In the genomic region with DNA sequence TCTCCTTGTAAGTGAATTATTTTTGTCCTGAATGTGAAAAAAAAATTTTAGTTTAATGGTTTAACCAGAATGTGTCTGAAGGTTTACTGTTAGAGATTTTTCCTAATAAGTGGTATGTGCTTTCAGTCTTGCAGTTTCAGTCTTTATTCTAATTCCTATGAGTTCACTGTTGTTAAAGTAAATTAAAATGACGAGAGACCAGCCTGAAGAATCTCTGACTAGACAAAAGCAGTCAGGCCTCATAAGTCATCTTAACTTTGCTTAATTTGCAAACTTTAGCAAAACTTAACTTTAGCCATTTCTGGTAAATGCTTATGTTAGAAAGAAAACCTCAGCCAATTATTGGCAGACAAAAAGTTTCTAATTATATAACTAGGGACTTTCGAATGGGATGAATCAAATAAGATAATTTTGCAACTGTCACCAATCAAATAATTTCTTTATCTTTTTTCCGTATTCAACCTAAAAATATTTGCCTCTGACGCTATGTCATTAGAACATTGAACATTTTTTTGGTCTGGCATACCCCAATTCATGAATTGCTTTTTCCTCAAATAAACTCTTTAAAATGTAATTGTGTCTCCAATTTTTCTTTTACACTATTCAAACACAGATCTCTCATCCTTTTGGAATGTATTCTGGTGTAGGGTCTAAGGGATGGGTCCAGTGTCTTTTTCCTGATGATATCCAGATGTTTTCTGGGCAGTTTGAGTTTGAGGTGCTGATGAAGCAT, we compare ENCODE assay signal across 25 cellular contexts.
DNase-seq lines count a peak whose midpoint lies in the region; ATAC-seq and TF ChIP-seq lines count a peak whose summit lies in the region.
"Had no signal": no experiment of that assay in that cellular context is flagged by ENCODE, and none has a peak within 500 bp of the region (broad histone marks: within the 10 kb centered on the region; RNA-seq: fewer than 3 reads in every experiment).

No MANE protein-coding gene starts in this region.

- ATAC-seq in HG03045 (IDR thresholded peaks at IDR 0.05; ENCODE audit: unreplicated experiment) = no peak

- no peaks in the 10 kb centered on the region for H3K9me3 ChIP-seq in SJSA1 (replicated peaks)

- no peak overlapping the region for H3K4me3 Mint-ChIP-seq in neural crest cell
- no peak overlapping the region for H3K4me3 Mint-ChIP-seq in endothelial cell (ENCODE audit: unreplicated experiment)
- H3K4me3 Mint-ChIP-seq: B cell; CD14-positive monocyte; CD8-positive, alpha-beta memory T cell; H9; IgD-negative memory B cell had no signal

- H3K27me3 Mint-ChIP-seq in neural crest cell (ENCODE audit: low read depth) (peaks cover 3% of the 10 kb centered on the region), endothelial cell (ENCODE audit: unreplicated experiment) (peaks cover 4% of the 10 kb centered on the region)

- H3K9me3 Mint-ChIP-seq in neural crest cell = peaks cover 4% of the 10 kb centered on the region
- H3K9me3 Mint-ChIP-seq in endothelial cell (ENCODE audit: unreplicated experiment) = no peaks in the 10 kb centered on the region
- H3K9me3 Mint-ChIP-seq: CD8-positive, alpha-beta memory T cell; H9; IgD-negative memory B cell had no signal

- H3K27ac Mint-ChIP-seq in neural crest cell (ENCODE audit: unreplicated experiment) (peak overlapping the region; percentile 72), endothelial cell (ENCODE audit: unreplicated experiment) (no peak overlapping the region)
- H3K27ac Mint-ChIP-seq: B cell; CD14-positive monocyte; CD8-positive, alpha-beta memory T cell; IgD-negative memory B cell had no signal

- TF ChIP-seq CTCF in fibroblast of mammary gland (conservative IDR thresholded peaks at IDR 0.05; ENCODE audit: control insufficient read depth, insufficient read depth, low read depth, low read length) = no peak
- no peak for TF ChIP-seq CTCF in neural crest cell (conservative IDR thresholded peaks at IDR 0.05)
- TF ChIP-seq CTCF in endothelial cell (IDR thresholded peaks at IDR 0.05; ENCODE audit: unreplicated experiment) = no peak

- H3K4me1 Mint-ChIP-seq in neural crest cell (peaks cover 1% of the 10 kb centered on the region), endothelial cell (ENCODE audit: unreplicated experiment) (no peaks in the 10 kb centered on the region)
- H3K4me1 Mint-ChIP-seq: B cell, CD14-positive monocyte had no signal

- no peaks in the 10 kb centered on the region for H3K27me3 ChIP-seq in SJSA1 (replicated peaks)

- DNase-seq in GM03348 (ENCODE audit: low spot score) = peak; percentile 39
- DNase-seq in SJSA1 (ENCODE audit: low read depth in 1 of 2, low spot score in 2 of 2) = peak; percentile 18 to 40
- DNase-seq in fibroblast of mammary gland (ENCODE audit: low read depth) = peak; percentile 7
- DNase-seq in neural crest cell (ENCODE audit: low read depth, low spot score) = no peak
- no peak for DNase-seq in endothelial cell (ENCODE audit: low spot score)
- DNase-seq in NCI-H1694 (lab: John Stamatoyannopoulos, UW) = no peak
- DNase-seq: CD8-positive, alpha-beta memory T cell; DMS 273 treated with DMSO at 0.1 percent for 48 hours; DMS79; GF-D8; H9; NCI-H1048; NCI-H1417; NCI-H1694 treated with DMSO at 0.1 percent for 48 hours; NCI-H2081; NCI-H2227 treated with DMSO at 0.1 percent for 48 hours; NCI-H526 treated with DMSO at 0.1 percent for 48 hours; SHP77; SW 1271 had no signal

- peaks cover 33% of the 10 kb centered on the region for H3K4me1 ChIP-seq in SJSA1 (replicated peaks)

- no peaks in the 10 kb centered on the region for H3K36me3 ChIP-seq in SJSA1

- H3K36me3 Mint-ChIP-seq in neural crest cell (ENCODE audit: low read depth) (no peaks in the 10 kb centered on the region), endothelial cell (ENCODE audit: low read depth, unreplicated experiment) (no peaks in the 10 kb centered on the region)
- H3K36me3 Mint-ChIP-seq: CD14-positive monocyte, IgD-negative memory B cell had no signal

- no peak overlapping the region for H3K4me3 ChIP-seq in SJSA1
- H3K4me3 ChIP-seq in fibroblast of mammary gland (ENCODE audit: control insufficient read depth, low read depth, low read length) = no peak overlapping the region

- H3K27ac ChIP-seq in SJSA1 = peak overlapping the region; percentile 4; the same call in 1 of the 2 replicates
- H3K27ac ChIP-seq: HL-60, RWPE1 had no signal

Comparison
In these comparisons a context has a peak if more than half of its experiments do, and no peak if none do; other contexts are left out.
1. DNase-seq: peak in GM03348 (single experiment), SJSA1 (2 of 2) and fibroblast of mammary gland (single experiment); none in neural crest cell (single experiment), endothelial cell (single experiment) and NCI-H1694 (single experiment).